In genomic region chr2:204720874-204721273, GRCh38 we compare ENCODE assay signal across 8 cellular contexts.
"Had no signal": no experiment of that assay in that cellular context is flagged by ENCODE, and none has a peak within 500 bp of the region (broad histone marks: within the 10 kb centered on the region; RNA-seq: fewer than 3 reads in every experiment).

No MANE protein-coding gene starts in this region.

- H3K4me1 ChIP-seq: HAP-1 had no signal

- H3K27ac ChIP-seq: HL-60 had no signal

- H3K4me3 ChIP-seq: HAP-1, K562 had no signal

- H3K9me3 Mint-ChIP-seq: HFFc6 had no signal

- H3K36me3 ChIP-seq: HAP-1 had no signal

- ATAC-seq: HCT116, K562 had no signal

- DNase-seq: GOT3, H7, HFFc6, IMR-90 had no signal

- H3K27ac Mint-ChIP-seq: HFFc6 had no signal

- H3K4me3 Mint-ChIP-seq: HFFc6 had no signal
